Comparison of ENCODE assay signal across 15 cellular contexts in the genomic region with DNA sequence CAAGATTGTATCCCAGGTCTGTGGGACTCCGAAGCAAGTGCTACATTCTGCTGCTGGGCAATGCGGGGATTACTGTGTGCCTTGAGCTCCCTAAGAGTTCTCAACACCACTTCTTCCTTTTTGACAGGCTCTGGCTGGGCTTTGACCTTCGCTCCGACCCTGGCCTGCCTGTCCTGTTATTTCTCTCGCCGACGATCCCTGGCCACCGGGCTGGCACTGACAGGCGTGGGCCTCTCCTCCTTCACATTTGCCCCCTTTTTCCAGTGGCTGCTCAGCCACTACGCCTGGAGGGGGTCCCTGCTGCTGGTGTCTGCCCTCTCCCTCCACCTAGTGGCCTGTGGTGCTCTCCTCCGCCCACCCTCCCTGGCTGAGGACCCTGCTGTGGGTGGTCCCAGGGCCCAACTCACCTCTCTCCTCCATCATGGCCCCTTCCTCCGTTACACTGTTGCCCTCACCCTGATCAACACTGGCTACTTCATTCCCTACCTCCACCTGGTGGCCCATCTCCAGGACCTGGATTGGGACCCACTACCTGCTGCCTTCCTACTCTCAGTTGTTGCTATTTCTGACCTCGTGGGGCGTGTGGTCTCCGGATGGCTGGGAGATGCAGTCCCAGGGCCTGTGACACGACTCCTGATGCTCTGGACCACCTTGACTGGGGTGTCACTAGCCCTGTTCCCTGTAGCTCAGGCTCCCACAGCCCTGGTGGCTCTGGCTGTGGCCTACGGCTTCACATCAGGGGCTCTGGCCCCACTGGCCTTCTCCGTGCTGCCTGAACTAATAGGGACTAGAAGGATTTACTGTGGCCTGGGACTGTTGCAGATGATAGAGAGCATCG. TPM values are rescaled to one million over a fixed set of nuclear protein-coding genes. Genes with fewer than 3 reads are reported as not detected.
DNase-seq lines count a peak whose midpoint lies in the region; ATAC-seq and TF ChIP-seq lines count a peak whose summit lies in the region.
"Had no signal": no experiment of that assay in that cellular context is flagged by ENCODE, and none has a peak within 500 bp of the region (broad histone marks: within the 10 kb centered on the region; RNA-seq: fewer than 3 reads in every experiment).

No MANE protein-coding gene starts in this region.

- H3K4me3 Mint-ChIP-seq in CD4-positive, CD25-positive, alpha-beta regulatory T cell = peak overlapping the region; percentile 48 to 91 (median 67)
- H3K4me3 Mint-ChIP-seq in activated naive CD8-positive, alpha-beta T cell = peak overlapping the region; percentile 54
- H3K4me3 Mint-ChIP-seq in naive thymus-derived CD4-positive, alpha-beta T cell = peak overlapping the region in 7 of 10 donors; percentile 15 to 64 (median 58)
- no peak overlapping the region for H3K4me3 Mint-ChIP-seq in endothelial cell (ENCODE audit: unreplicated experiment)

- H3K27ac Mint-ChIP-seq in CD4-positive, CD25-positive, alpha-beta regulatory T cell = peak overlapping the region in 1 of 3 donors; percentile 69
- no peak overlapping the region for H3K27ac Mint-ChIP-seq in activated naive CD8-positive, alpha-beta T cell
- H3K27ac Mint-ChIP-seq in naive thymus-derived CD4-positive, alpha-beta T cell = peak overlapping the region in 7 of 9 donors; percentile 41 to 84 (median 64)
- no peak overlapping the region for H3K27ac Mint-ChIP-seq in endothelial cell (ENCODE audit: unreplicated experiment)

- ATAC-seq in CD4-positive, CD25-positive, alpha-beta regulatory T cell (ENCODE audit: low read depth in 2 of 2) = no peak
- ATAC-seq in naive thymus-derived CD4-positive, alpha-beta T cell = no peak
- ATAC-seq: left colon had no signal

- TF ChIP-seq CTCF in GM12875 (IDR thresholded peaks at IDR 0.05; ENCODE audit: borderline replicate concordance, insufficient read depth, low read depth, low read length) = 0 out of 2 replicates have a peak, but pooled peaks have one; percentile 9
- no peak for TF ChIP-seq CTCF in endothelial cell (IDR thresholded peaks at IDR 0.05; ENCODE audit: unreplicated experiment)

- H3K4me1 ChIP-seq in CD4-positive, CD25-positive, alpha-beta regulatory T cell (ENCODE audit: control insufficient read depth, insufficient read depth, low read length, poor library complexity, severe bottlenecking) = peaks cover 54% of the 10 kb centered on the region
- peaks cover 32 to 42% of the 10 kb centered on the region in 2 donors for H3K4me1 ChIP-seq in naive thymus-derived CD4-positive, alpha-beta T cell (ENCODE audit: control insufficient read depth in 2 of 2, insufficient read depth in 2 of 2, low read length in 2 of 2)

- CTCF ChIA-PET in naive thymus-derived CD4-positive, alpha-beta T cell (lab: Charles Lee) = interaction anchor here (0.5 to 3.7 kb wide), 2 partner anchors 8 to 577 kb away, joined by 3 to 33 read pairs; no protein-coding TSS in a partner anchor

- H3K36me3 Mint-ChIP-seq in CD4-positive, CD25-positive, alpha-beta regulatory T cell = no peaks in the 10 kb centered on the region
- H3K36me3 Mint-ChIP-seq in activated naive CD8-positive, alpha-beta T cell = no peaks in the 10 kb centered on the region
- peaks cover 0 to 2% (median 0%) of the 10 kb centered on the region in 5 donors for H3K36me3 Mint-ChIP-seq in naive thymus-derived CD4-positive, alpha-beta T cell
- no peaks in the 10 kb centered on the region for H3K36me3 Mint-ChIP-seq in endothelial cell (ENCODE audit: low read depth, unreplicated experiment)

- H3K27me3 ChIP-seq in CD4-positive, CD25-positive, alpha-beta regulatory T cell (ENCODE audit: control insufficient read depth, insufficient read depth, low read length) = no peaks in the 10 kb centered on the region
- H3K27me3 ChIP-seq in naive thymus-derived CD4-positive, alpha-beta T cell (ENCODE audit: control insufficient read depth in 2 of 2, insufficient read depth in 2 of 2, low read length in 2 of 2) = no peaks in the 10 kb centered on the region

- H3K9me3 Mint-ChIP-seq in CD4-positive, CD25-positive, alpha-beta regulatory T cell = no peaks in the 10 kb centered on the region
- no peaks in the 10 kb centered on the region for H3K9me3 Mint-ChIP-seq in activated naive CD8-positive, alpha-beta T cell (ENCODE audit: low read depth)
- H3K9me3 Mint-ChIP-seq in naive thymus-derived CD4-positive, alpha-beta T cell = no peaks in the 10 kb centered on the region
- H3K9me3 Mint-ChIP-seq in endothelial cell (ENCODE audit: unreplicated experiment) = no peaks in the 10 kb centered on the region

- intact Hi-C loops in naive thymus-derived CD4-positive, alpha-beta T cell (cut with micrococcal nuclease) = loop anchor here (5.0 kb wide), 3 partner anchors 269 to 649 kb away; partner anchors contain the start of genes EIF5A (in 2 of the 2), POLR2A (in 1 of the 2), SLC35G6 (in 1 of the 2) and TP53 (in 1 of the 2)

- POLR2A ChIA-PET in naive thymus-derived CD4-positive, alpha-beta T cell (lab: Charles Lee) = interaction anchor here (0.5 to 1.8 kb wide), 6 partner anchors 7 to 395 kb away, joined by 4 to 7 read pairs (median 4); no protein-coding TSS in a partner anchor

- H3K9me3 ChIP-seq in CD4-positive, CD25-positive, alpha-beta regulatory T cell (ENCODE audit: control insufficient read depth in 2 of 2, low read length in 2 of 2) = no peaks in the 10 kb centered on the region
- H3K9me3 ChIP-seq in naive thymus-derived CD4-positive, alpha-beta T cell (ENCODE audit: control insufficient read depth in 2 of 3, low read length in 3 of 3) = no peaks in the 10 kb centered on the region

- no peak overlapping the region for H3K27ac ChIP-seq in CD4-positive, CD25-positive, alpha-beta regulatory T cell (ENCODE audit: insufficient read depth, low read length, poor library complexity, severe bottlenecking)
- H3K27ac ChIP-seq in naive thymus-derived CD4-positive, alpha-beta T cell (ENCODE audit: low read depth, low read length) = peak overlapping the region; percentile 33

- H3K4me3 ChIP-seq in CD4-positive, CD25-positive, alpha-beta regulatory T cell (ENCODE audit: low read depth, low read length) = no peak overlapping the region
- H3K4me3 ChIP-seq in GM12875 (ENCODE audit: low read depth, low read length) = no peak overlapping the region
- no peak overlapping the region for H3K4me3 ChIP-seq in naive thymus-derived CD4-positive, alpha-beta T cell (ENCODE audit: low read length)

- H3K4me1 Mint-ChIP-seq in CD4-positive, CD25-positive, alpha-beta regulatory T cell = peaks cover 0 to 73% (median 30%) of the 10 kb centered on the region in 4 donors
- H3K4me1 Mint-ChIP-seq in activated naive CD8-positive, alpha-beta T cell (ENCODE audit: low read depth) = peaks cover 38% of the 10 kb centered on the region
- H3K4me1 Mint-ChIP-seq in naive thymus-derived CD4-positive, alpha-beta T cell = peaks cover 25 to 82% (median 61%) of the 10 kb centered on the region in 7 donors
- peaks cover 22% of the 10 kb centered on the region for H3K4me1 Mint-ChIP-seq in endothelial cell (ENCODE audit: unreplicated experiment)

- DNase-seq in CD4-positive, CD25-positive, alpha-beta regulatory T cell = no peak
- no peak for DNase-seq in naive thymus-derived CD4-positive, alpha-beta T cell
- no peak for DNase-seq in dedifferentiated amniotic fluid mesenchymal stem cell (ENCODE audit: extremely low spot score)
- DNase-seq in NK-92 (lab: John Stamatoyannopoulos, UW; ENCODE audit: unreplicated experiment) = no peak
- no peak for DNase-seq in kidney tubule cell (ENCODE audit: low spot score)
- no peak for DNase-seq in endothelial cell (ENCODE audit: low spot score)
- DNase-seq: left colon, RPMI8226 had no signal

- peaks cover 18% of the 10 kb centered on the region for H3K27me3 Mint-ChIP-seq in CD4-positive, CD25-positive, alpha-beta regulatory T cell
- no peaks in the 10 kb centered on the region for H3K27me3 Mint-ChIP-seq in activated naive CD8-positive, alpha-beta T cell
- H3K27me3 Mint-ChIP-seq in naive thymus-derived CD4-positive, alpha-beta T cell = peaks cover 0 to 14% (median 0%) of the 10 kb centered on the region in 5 donors
- peaks cover 16% of the 10 kb centered on the region for H3K27me3 Mint-ChIP-seq in endothelial cell (ENCODE audit: unreplicated experiment)

- no peaks in the 10 kb centered on the region for H3K36me3 ChIP-seq in CD4-positive, CD25-positive, alpha-beta regulatory T cell (ENCODE audit: control insufficient read depth, insufficient read depth, low read length)
- H3K36me3 ChIP-seq in naive thymus-derived CD4-positive, alpha-beta T cell (ENCODE audit: control insufficient read depth in 2 of 3, insufficient read depth in 3 of 3, low read length in 3 of 3) = no peaks in the 10 kb centered on the region

RNA-seq across cellular contexts. Expression of gene SLC16A13, which starts 2.4 kb away (rescaled TPM):
- 3.8 TPM for total RNA-seq in CD4-positive, CD25-positive, alpha-beta regulatory T cell
- 1 to 10 TPM; 1.1 to 1.9 (median 1.5) TPM for polyA plus RNA-seq in CD4-positive, CD25-positive, alpha-beta regulatory T cell
- 10 to 100 TPM in 3 of 5 experiments, 1 to 10 TPM in 2; 3.4 to 20.9 (median 15.0) TPM for total RNA-seq in naive thymus-derived CD4-positive, alpha-beta T cell
- polyA plus RNA-seq in naive thymus-derived CD4-positive, alpha-beta T cell = 1 to 10 TPM; 1.8 to 3.5 TPM
- 25.8 TPM for total RNA-seq in endothelial cell (ENCODE audit: unreplicated experiment)
- polyA plus RNA-seq: neural cell had no signal

RNA-seq across cellular contexts. Expression of gene SLC16A11, which starts 5.6 kb away (rescaled TPM):
- 0.39 TPM for total RNA-seq in CD4-positive, CD25-positive, alpha-beta regulatory T cell
- 1 to 10 TPM in 1 of 4 donors, under 1 TPM in 2, not detected in 1; 0.30 to 1.2 (median 0.67) TPM for polyA plus RNA-seq in CD4-positive, CD25-positive, alpha-beta regulatory T cell
- total RNA-seq in naive thymus-derived CD4-positive, alpha-beta T cell = 1 to 10 TPM in 3 of 5 experiments, under 1 TPM in 2; 0.24 to 1.7 (median 1.4) TPM
- 1 to 10 TPM; 1.1 TPM for polyA plus RNA-seq in naive thymus-derived CD4-positive, alpha-beta T cell
- total RNA-seq in endothelial cell (ENCODE audit: unreplicated experiment) = 0.33 TPM
- total RNA-seq: bronchial epithelial cell, HT1080, skeletal muscle tissue had no signal
- polyA plus RNA-seq: neural cell had no signal

RNA-seq across cellular contexts. Expression of gene BCL6B, which starts 15.4 kb away (rescaled TPM):
- total RNA-seq in CD4-positive, CD25-positive, alpha-beta regulatory T cell = 0.42 TPM
- not detected for polyA plus RNA-seq in CD4-positive, CD25-positive, alpha-beta regulatory T cell
- under 1 TPM in 1 of 5 experiments, not detected in 4; 0.70 TPM for total RNA-seq in naive thymus-derived CD4-positive, alpha-beta T cell
- not detected for polyA plus RNA-seq in naive thymus-derived CD4-positive, alpha-beta T cell
- 271 TPM for total RNA-seq in endothelial cell (ENCODE audit: unreplicated experiment)
- total RNA-seq: bronchial epithelial cell, HT1080 had no signal
- polyA plus RNA-seq: neural cell had no signal

RNA-seq across cellular contexts. Expression of gene RNASEK, which starts 25.8 kb away (rescaled TPM):
- 128 TPM for total RNA-seq in CD4-positive, CD25-positive, alpha-beta regulatory T cell
- polyA plus RNA-seq in CD4-positive, CD25-positive, alpha-beta regulatory T cell = 100 to 1,000 TPM; 556 to 649 (median 611) TPM
- total RNA-seq in naive thymus-derived CD4-positive, alpha-beta T cell = 100 to 1,000 TPM; 107 to 184 (median 140) TPM
- polyA plus RNA-seq in naive thymus-derived CD4-positive, alpha-beta T cell = 100 to 1,000 TPM; 539 to 628 TPM
- total RNA-seq in endothelial cell (ENCODE audit: unreplicated experiment) = 249 TPM

RNA-seq across cellular contexts. Expression of gene CLEC10A, which starts 41.8 kb away (rescaled TPM):
- total RNA-seq in CD4-positive, CD25-positive, alpha-beta regulatory T cell = not detected
- polyA plus RNA-seq in CD4-positive, CD25-positive, alpha-beta regulatory T cell = not detected
- 10 to 100 TPM in 1 of 5 experiments, 1 to 10 TPM in 3, not detected in 1; 1.4 to 10.6 (median 4.9) TPM for total RNA-seq in naive thymus-derived CD4-positive, alpha-beta T cell
- polyA plus RNA-seq in naive thymus-derived CD4-positive, alpha-beta T cell = not detected
- total RNA-seq in endothelial cell (ENCODE audit: unreplicated experiment) = 30.4 TPM
- total RNA-seq: bronchial epithelial cell, endothelial cell of umbilical vein, HT1080 had no signal
- polyA plus RNA-seq: neural cell had no signal

Comparison
In these comparisons a context has a peak if more than half of its experiments do, and no peak if none do; other contexts are left out.
1. H3K27ac Mint-ChIP-seq: peak in naive thymus-derived CD4-positive, alpha-beta T cell (7 of 9); none in activated naive CD8-positive, alpha-beta T cell (single experiment) and endothelial cell (single experiment).
2. RNA of gene BCL6B, which starts 15.4 kb away (total RNA-seq): 271 TPM in endothelial cell (single experiment); 0.42 TPM in CD4-positive, CD25-positive, alpha-beta regulatory T cell (single experiment) and 0.70 TPM in naive thymus-derived CD4-positive, alpha-beta T cell; every median in the first group is over 100 times any median in the second.